ENCODE assay signal across 25 cellular contexts in the genomic region with DNA sequence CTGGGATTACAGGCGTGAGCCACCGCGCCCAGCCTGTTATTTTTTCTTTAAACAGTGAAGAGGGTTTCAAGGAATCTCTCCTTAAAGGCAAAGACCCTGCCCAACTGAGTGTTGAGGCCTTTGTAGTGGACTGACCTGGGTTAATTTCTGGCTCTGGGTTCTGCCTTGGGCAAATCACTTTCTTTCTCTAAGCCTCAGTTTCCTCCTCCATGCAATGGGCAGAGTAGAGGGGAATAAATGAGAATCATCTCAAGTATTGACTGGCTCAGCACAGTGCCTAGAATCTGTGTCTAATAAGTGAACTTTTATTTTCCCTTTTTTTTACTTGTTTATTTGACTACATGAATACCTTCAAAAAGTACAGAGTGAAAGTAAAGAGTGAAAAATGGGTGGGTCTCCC. TPM values are rescaled to one million over a fixed set of nuclear protein-coding genes. Genes with fewer than 3 reads are reported as not detected.
DNase-seq lines count a peak whose midpoint lies in the region; ATAC-seq, FAIRE-seq and TF ChIP-seq lines count a peak whose summit lies in the region.
"Had no signal": no experiment of that assay in that cellular context is flagged by ENCODE, and none has a peak within 500 bp of the region (broad histone marks: within the 10 kb centered on the region; RNA-seq: fewer than 3 reads in every experiment).

No MANE protein-coding gene starts in this region.

- TF ChIP-seq EP300 in HepG2 (IDR thresholded peaks at IDR 0.05; ENCODE audit: low read depth in 2 of 2, low read length in 2 of 2) (no peak), HepG2 (CRISPR knock-in tag; IDR thresholded peaks at IDR 0.05; ENCODE audit: borderline replicate concordance) (no peak)

- H3K9ac ChIP-seq in HepG2 (ENCODE audit: insufficient read depth, low read depth, low read length): no peak overlapping the region
- H3K9ac ChIP-seq: BLaER1 treated with 17β-estradiol and CSF1 and Interleukin-3, amounts not matched to agents 10 nM and 100 nM had no signal

- in situ Hi-C loops in HepG2 (cut with HindIII; ENCODE audit: extremely low pct_ligation_motif_present, low pct_unique_long_range_greater_than_20kb): no loop called here

- BruUV-seq in HepG2 (replicated peaks; lab: Mats Ljungman, UMichigan) (no TSS peak), PC-9 (replicated peaks; lab: Mats Ljungman, UMichigan) (no TSS peak)

- no peaks in the 10 kb centered on the region for H4K20me1 ChIP-seq in HepG2 (ENCODE audit: insufficient read depth, low read length)
- no peaks in the 10 kb centered on the region for H4K20me1 ChIP-seq in PC-9 (ENCODE audit: insufficient read depth)
- H4K20me1 ChIP-seq: BLaER1 treated with 17β-estradiol and CSF1 and Interleukin-3, amounts not matched to agents 10 nM and 100 nM had no signal

- POLR2A ChIA-PET in HepG2 (lab: Yijun Ruan, JAX): no interaction called here
- POLR2A ChIA-PET in PC-9 (lab: Charles Lee; ENCODE audit: unreplicated experiment): no interaction called here

- H3K36me3 ChIP-seq in HepG2 (replicated peaks in 1 of 2; ENCODE audit: control insufficient read depth in 1 of 2, insufficient read depth in 2 of 2, low read length in 2 of 2): no peaks in the 10 kb centered on the region
- H3K36me3 ChIP-seq in right lobe of liver: no peaks in the 10 kb centered on the region
- 0 out of 2 replicates have a peak, but pooled peaks cover 8% of the 10 kb centered on the region for H3K36me3 ChIP-seq in PC-9 (ENCODE audit: low read depth)
- no peaks in the 10 kb centered on the region for H3K36me3 ChIP-seq in spleen
- H3K36me3 ChIP-seq: BE2C; BLaER1 treated with 17β-estradiol and CSF1 and Interleukin-3, amounts not matched to agents 10 nM and 100 nM had no signal

- no peaks in the 10 kb centered on the region for H3K9me3 ChIP-seq in HepG2 (ENCODE audit: low read length)
- no peaks in the 10 kb centered on the region for H3K9me3 ChIP-seq in right lobe of liver
- H3K9me3 ChIP-seq in PC-9 (ENCODE audit: insufficient read depth, low read depth): no peaks in the 10 kb centered on the region
- H3K9me3 ChIP-seq in spleen: no peaks in the 10 kb centered on the region
- H3K9me3 ChIP-seq: A549; BE2C; BLaER1 treated with 17β-estradiol and CSF1 and Interleukin-3, amounts not matched to agents 10 nM and 100 nM had no signal

- CTCF ChIA-PET in HepG2 (lab: Yijun Ruan, JAX; ENCODE audit: low intra/inter-chr PET ratio, low total read pairs) (no interaction called here), PC-9 (lab: Charles Lee) (no interaction called here)

- H2AFZ ChIP-seq in HepG2 (ENCODE audit: low read length) (no peak overlapping the region), PC-9 (no peak overlapping the region)
- H2AFZ ChIP-seq: GM23338 had no signal

- no peak overlapping the region for H3K27ac ChIP-seq in HepG2 (ENCODE audit: extremely low read length, insufficient read depth, low read length)
- no peak overlapping the region for H3K27ac ChIP-seq in right lobe of liver
- H3K27ac ChIP-seq in PC-9: peak overlapping the region; percentile 5; the same call in 1 of the 2 replicates
- H3K27ac ChIP-seq in spleen: peak overlapping the region in 6 of 8 donors; percentile 3 to 29 (median 18)
- H3K27ac ChIP-seq: BLaER1 treated with 17β-estradiol and CSF1 and Interleukin-3, amounts not matched to agents 10 nM and 100 nM had no signal

- ATAC-seq in HepG2: no peak
- no peak for ATAC-seq in right lobe of liver
- ATAC-seq: A549, GM23338, HCT116 had no signal

- no peak for DNase-seq in HepG2 (ENCODE audit: low spot score)
- no peak for DNase-seq in right lobe of liver
- DNase-seq in PC-9: no peak
- no peak for DNase-seq in spleen
- DNase-seq in GDM1 (lab: John Stamatoyannopoulos, UW): no peak
- no peak for DNase-seq in NCI-H1048 (lab: John Stamatoyannopoulos, UW)
- DNase-seq: 8988T; ACHN; AML-193; BE2C; CD4-positive, alpha-beta T cell; CD8-positive, alpha-beta memory T cell; DMS 273 treated with DMSO at 0.1 percent for 48 hours; DMS79; EL; GF-D8; H9; HFFc6 had no signal

- peaks cover 25% of the 10 kb centered on the region; the same call in 1 of the 2 replicates for H3F3A ChIP-seq in PC-9 (ENCODE audit: insufficient read depth, low read depth)

- H3K9me2 ChIP-seq in PC-9 (ENCODE audit: insufficient read depth): no peaks in the 10 kb centered on the region

- H3K27me3 ChIP-seq in HepG2 (ENCODE audit: control insufficient read depth in 1 of 2, insufficient read depth in 2 of 2, low read length in 2 of 2) (no peaks in the 10 kb centered on the region; a peak in 1 of 5 replicates), right lobe of liver (no peaks in the 10 kb centered on the region), PC-9 (ENCODE audit: insufficient read depth, low read depth) (no peaks in the 10 kb centered on the region), spleen (replicated peaks in 1 of 7) (no peaks in the 10 kb centered on the region)
- H3K27me3 ChIP-seq: BE2C had no signal

- H3K4me3 ChIP-seq in HepG2 (replicated peaks in 1 of 3; ENCODE audit: insufficient read depth in 1 of 3, low read depth in 2 of 3, low read length in 3 of 3) (no peak overlapping the region), right lobe of liver (no peak overlapping the region), PC-9 (no peak overlapping the region), spleen (no peak overlapping the region)
- H3K4me3 ChIP-seq: A549; BLaER1 treated with 17β-estradiol and CSF1 and Interleukin-3, amounts not matched to agents 10 nM and 100 nM; GM23338 had no signal

- H3K4me2 ChIP-seq in HepG2 (ENCODE audit: low read depth, low read length) (no peak overlapping the region), PC-9 (no peak overlapping the region)
- H3K4me2 ChIP-seq: A549; BLaER1 treated with 17β-estradiol and CSF1 and Interleukin-3, amounts not matched to agents 10 nM and 100 nM; GM23338 had no signal

- no peak for FAIRE-seq in HepG2 (lab: Jason Lieb, UNC)
- FAIRE-seq: A549, D721Med, GM12891, GM18507 had no signal

- 95% methylated on average over 3 of the region's 3 CpGs for WGBS in HepG2 (ENCODE audit: low lambda C conversion rate)
- 60% methylated on average over 1 of the region's 3 CpGs for WGBS in right lobe of liver (ENCODE audit: insufficient coverage, low coverage, low lambda C conversion rate, missing lambda C conversion rate)
- 90 to 100% (median 92%) methylated on average over 3 of the region's 3 CpGs for WGBS in spleen, 5 donors

- H3K79me2 ChIP-seq in HepG2 (ENCODE audit: insufficient read depth, low read length): no peaks in the 10 kb centered on the region
- H3K79me2 ChIP-seq in PC-9 (ENCODE audit: low read depth): peaks cover 8% of the 10 kb centered on the region; the same call in 1 of the 2 replicates

- TF ChIP-seq POLR2A in HepG2 (IDR thresholded peaks at IDR 0.05; ENCODE audit: insufficient read depth in 1 of 2, low read depth in 2 of 2, low read length in 2 of 2) (no peak), right lobe of liver (IDR thresholded peaks at IDR 0.05) (no peak), spleen (IDR thresholded peaks at IDR 0.05) (no peak)

- H3K4me1 ChIP-seq in HepG2 (ENCODE audit: insufficient read depth, low read length) (peaks cover 21% of the 10 kb centered on the region), right lobe of liver (peaks cover 0 to 3% (median under 1%) of the 10 kb centered on the region in 4 donors), PC-9 (replicated peaks; ENCODE audit: insufficient read depth) (peaks cover 12% of the 10 kb centered on the region), spleen (peaks cover 1 to 43% (median 31%) of the 10 kb centered on the region in 6 donors)
- H3K4me1 ChIP-seq: BE2C had no signal

- TF ChIP-seq RAD21 in HepG2 (CRISPR knock-in tag; IDR thresholded peaks at IDR 0.05): no peak

- intact Hi-C loops in HepG2 (cut with micrococcal nuclease; ENCODE audit: unreplicated experiment): no loop called here
- intact Hi-C loops in right lobe of liver (cut with DNase I): no loop called here
- intact Hi-C loops in PC-9 (cut with micrococcal nuclease; ENCODE audit: unreplicated experiment): no loop called here
- intact Hi-C loops in spleen (cut with DNase I; ENCODE audit: low total_unique reads): no loop called here

- TF ChIP-seq CTCF in HepG2 (CRISPR knock-in tag; IDR thresholded peaks at IDR 0.05): no peak
- no peak for TF ChIP-seq CTCF in right lobe of liver (IDR thresholded peaks at IDR 0.05)
- no peak for TF ChIP-seq CTCF in PC-9 (conservative IDR thresholded peaks at IDR 0.05)
- TF ChIP-seq CTCF in spleen (IDR thresholded peaks at IDR 0.05 in 8 of 11, conservative IDR thresholded peaks at IDR 0.05 in 3 of 11): no peak

TF ChIP-seq in HepG2, 621 proteins besides CTCF, POLR2A, EP300 and RAD21 (continues in another document):
- TF ChIP-seq MED1 (CRISPR knock-in tag; IDR thresholded peaks at IDR 0.05): no peak
- TF ChIP-seq ZSCAN30 (CRISPR knock-in tag; IDR thresholded peaks at IDR 0.05): no peak
- TF ChIP-seq SSRP1 (CRISPR knock-in tag; IDR thresholded peaks at IDR 0.05): no peak
- peak; percentile 87 for TF ChIP-seq ZNF629 (CRISPR knock-in tag; conservative IDR thresholded peaks at IDR 0.05)
- TF ChIP-seq ZBTB21 (CRISPR knock-in tag; IDR thresholded peaks at IDR 0.05): no peak

RNA-seq across cellular contexts. Expression of a gene that starts 31.0 kb away (rescaled TPM):
- 2.6 and 7.4 TPM in 2 replicates for total RNA-seq in HepG2 (2016; rRNA removed; fragmentation: Illumina TruSeq; extraction: Trizol)
- total RNA-seq in HepG2 (2016; cell fraction: cytosol; rRNA removed; fragmentation: Illumina TruSeq; extraction: Trizol; ENCODE audit: low read depth): 1.6 TPM in 2 replicates
- 2.1 and 7.4 TPM in 2 replicates for total RNA-seq in HepG2 (2016; cell fraction: insoluble cytoplasmic fraction; rRNA removed; fragmentation: Illumina TruSeq; extraction: Trizol)
- 2.2 and 2.6 TPM in 2 replicates for total RNA-seq in HepG2 (2016; cell fraction: membrane; rRNA removed; fragmentation: Illumina TruSeq; extraction: Trizol)
- 13.8 and 19.0 TPM in 2 replicates for total RNA-seq in HepG2 (2016; cell fraction: nucleus; rRNA removed; fragmentation: Illumina TruSeq; extraction: Trizol)
- 4.1 and 4.7 TPM in 2 replicates for polyA plus RNA-seq in HepG2 (2011; rRNA removed)
- 1.4 and 1.8 TPM in 2 replicates for polyA plus RNA-seq in HepG2 (2011; cell fraction: cytosol; rRNA removed)
- polyA plus RNA-seq in HepG2 (2011; cell fraction: nucleus; rRNA removed): 17.3 and 20.8 TPM in 2 replicates
- 5.9 and 6.1 TPM in 2 replicates for polyA plus RNA-seq in HepG2 (2012)
- polyA plus RNA-seq in HepG2 (2016; cell fraction: cytosol; fragmentation: Illumina TruSeq; extraction: Trizol; ENCODE audit: low read depth): 0.68 and 0.75 TPM in 2 replicates
- polyA plus RNA-seq in HepG2 (2016; cell fraction: insoluble cytoplasmic fraction; fragmentation: Illumina TruSeq; extraction: Trizol; ENCODE audit: low read depth): 1.7 and 2.2 TPM in 2 replicates
- polyA plus RNA-seq in HepG2 (2016; cell fraction: membrane; fragmentation: Illumina TruSeq; extraction: Trizol; ENCODE audit: low read depth): 1.2 and 1.5 TPM in 2 replicates
- polyA plus RNA-seq in HepG2 (2016; cell fraction: nucleus; fragmentation: Illumina TruSeq; extraction: Trizol; ENCODE audit: insufficient read depth, low read depth): 21.2 and 22.1 TPM in 2 replicates
- polyA minus RNA-seq in HepG2 (2011; rRNA and poly(A)+ RNA removed; ENCODE audit: low replicate concordance): 25.8 and 28.2 TPM in 2 replicates
- polyA minus RNA-seq in HepG2 (2011; cell fraction: cytosol; rRNA and poly(A)+ RNA removed): 0.88 and 2.2 TPM in 2 replicates
- 26.4 and 27.8 TPM in 2 replicates for polyA minus RNA-seq in HepG2 (2011; cell fraction: nucleus; rRNA and poly(A)+ RNA removed)
- total RNA-seq in right lobe of liver: 10 to 100 TPM in 3 of 6 experiments, 1 to 10 TPM in 3; 6.8 to 10.6 (median 9.6) TPM
- total RNA-seq in PC-9 (2021): 12.7 and 21.4 TPM in 2 replicates
- 10 to 100 TPM; 15.9 to 35.3 (median 28.6) TPM for total RNA-seq in spleen
- 10 to 100 TPM in 1 of 3 donors, 1 to 10 TPM in 2; 4.6 to 11.9 (median 8.9) TPM for polyA plus RNA-seq in spleen

Comparison
In these comparisons a context has a peak if more than half of its experiments do, and no peak if none do; other contexts are left out.
1. H3K27ac ChIP-seq: peak in PC-9 (single experiment) and spleen (6 of 8); none in HepG2 (single experiment) and right lobe of liver (0 of 3).